Comparison of ENCODE assay signal across 8 cellular contexts in genomic region chr9:5628530-5629311, GRCh38. TPM values are rescaled to one million over a fixed set of nuclear protein-coding genes. Genes with fewer than 3 reads are reported as not detected.
DNase-seq lines count a peak whose midpoint lies in the region; ATAC-seq and TF ChIP-seq lines count a peak whose summit lies in the region.

RIC1 (plus strand) TSS chr9:5629107; CDS start chr9:5629310, 203 bp downstream.

- no peaks in the 10 kb centered on the region for H3K9me3 Mint-ChIP-seq in activated CD4-positive, alpha-beta T cell treated with anti-CD3 and anti-CD28 coated beads for 36 hours (ENCODE audit: low read depth)
- no peaks in the 10 kb centered on the region for H3K9me3 Mint-ChIP-seq in chondrocyte (ENCODE audit: low read depth)

- no peaks in the 10 kb centered on the region for H3K27me3 ChIP-seq in kidney epithelial cell (ENCODE audit: control insufficient read depth, insufficient read depth, low read length)

- CTCF ChIA-PET in activated CD4-positive, alpha-beta T cell treated with anti-CD3 and anti-CD28 coated beads for 36 hours (lab: Charles Lee) = interaction anchor here (0.7 to 1.7 kb wide), 4 partner anchors 21 to 179 kb away, joined by 3 to 8 read pairs (median 3); partner anchors contain the start of gene CD274

- peak; percentile 65 for ATAC-seq in GM19035 (IDR thresholded peaks at IDR 0.05; ENCODE audit: unreplicated experiment)
- peak; percentile 63 for ATAC-seq in HG03354 (IDR thresholded peaks at IDR 0.05; ENCODE audit: poor library complexity, severe bottlenecking, unreplicated experiment)
- peak; percentile 81 for ATAC-seq in activated CD4-positive, alpha-beta T cell treated with anti-CD3 and anti-CD28 coated beads for 36 hours

- POLR2A ChIA-PET in activated CD4-positive, alpha-beta T cell treated with anti-CD3 and anti-CD28 coated beads for 36 hours (lab: Charles Lee) = interaction anchor here (0.6 to 1.9 kb wide), 9 partner anchors 8 to 836 kb away, joined by 3 to 6 read pairs (median 4); partner anchors contain the start of genes PLGRKT and RCL1

- H3K36me3 Mint-ChIP-seq in activated CD4-positive, alpha-beta T cell treated with anti-CD3 and anti-CD28 coated beads for 36 hours (ENCODE audit: low read depth) = peaks cover 9% of the 10 kb centered on the region
- no peaks in the 10 kb centered on the region for H3K36me3 Mint-ChIP-seq in chondrocyte (ENCODE audit: low read depth)

- peak; percentile 1 for TF ChIP-seq CTCF in chondrocyte (IDR thresholded peaks at IDR 0.05)
- no peak for TF ChIP-seq CTCF in kidney epithelial cell (IDR thresholded peaks at IDR 0.05; ENCODE audit: insufficient read depth, low read length, poor library complexity, severe bottlenecking)

- H3K4me1 Mint-ChIP-seq in activated CD4-positive, alpha-beta T cell treated with anti-CD3 and anti-CD28 coated beads for 36 hours = peaks cover 61% of the 10 kb centered on the region
- peaks cover 55% of the 10 kb centered on the region for H3K4me1 Mint-ChIP-seq in chondrocyte (ENCODE audit: low read depth)

- H3K4me3 Mint-ChIP-seq in activated CD4-positive, alpha-beta T cell treated with anti-CD3 and anti-CD28 coated beads for 36 hours = peak within 1 kb of the TSS; percentile 96
- H3K4me3 Mint-ChIP-seq in chondrocyte (ENCODE audit: unreplicated experiment) = peak within 1 kb of the TSS; percentile 99

- H3K4me3 ChIP-seq in kidney epithelial cell (ENCODE audit: low read depth, low read length) = peak within 1 kb of the TSS; percentile 84

- H3K27ac Mint-ChIP-seq in activated CD4-positive, alpha-beta T cell treated with anti-CD3 and anti-CD28 coated beads for 36 hours = peak within 1 kb of the TSS; percentile 99
- H3K27ac Mint-ChIP-seq in chondrocyte (ENCODE audit: unreplicated experiment) = peak within 1 kb of the TSS; percentile 99

- H3K36me3 ChIP-seq in kidney epithelial cell (ENCODE audit: control insufficient read depth, insufficient read depth, low read length) = no peaks in the 10 kb centered on the region

- intact Hi-C loops in activated CD4-positive, alpha-beta T cell treated with anti-CD3 and anti-CD28 coated beads for 36 hours (cut with DNase I, micrococcal nuclease) = loop anchor here (1.0 to 10.0 kb wide), 18 partner anchors 16 to 951 kb away; partner anchors contain the start of genes RCL1 (in 2 of the 2), CD274 (in 1 of the 2), CDC37L1 (in 1 of the 2) and ERMP1 (in 1 of the 2)

- H3K27me3 Mint-ChIP-seq in activated CD4-positive, alpha-beta T cell treated with anti-CD3 and anti-CD28 coated beads for 36 hours = no peaks in the 10 kb centered on the region
- no peaks in the 10 kb centered on the region for H3K27me3 Mint-ChIP-seq in chondrocyte (ENCODE audit: low read depth)

- DNase-seq in AML-193 (lab: John Stamatoyannopoulos, UW) = peak; percentile 89 to 92
- peak; percentile 73 for DNase-seq in NCI-H460 (ENCODE audit: extremely low read depth, low read depth)
- peak; percentile 94 for DNase-seq in activated CD4-positive, alpha-beta T cell treated with anti-CD3 and anti-CD28 coated beads for 36 hours
- DNase-seq in chondrocyte (ENCODE audit: low spot score) = peak; percentile 95
- peak; percentile 71 for DNase-seq in kidney epithelial cell (ENCODE audit: low read depth)
- DNase-seq in stimulated activated CD4-positive, alpha-beta T cell treated with anti-CD3 and anti-CD28 coated beads, Interleukin-15, amount 100 ng/mL, for 24 hours = peak; percentile 92

RNA-seq across cellular contexts. Expression of gene RIC1, which starts in this region (rescaled TPM):
- 13.9 and 16.6 TPM in 2 replicates for total RNA-seq in NCI-H460 (2014; rRNA removed; shearing (Covaris generic))
- 24.0 and 26.4 TPM in 2 replicates for polyA plus RNA-seq in NCI-H460 (2014; cell fraction: nucleus; rRNA removed)
- 10 to 100 TPM; 13.6 to 17.1 TPM for total RNA-seq in activated CD4-positive, alpha-beta T cell treated with anti-CD3 and anti-CD28 coated beads for 36 hours
- total RNA-seq in chondrocyte (34.4 to 40.7 TPM (median 39.3 TPM) in 3 replicates), kidney epithelial cell (15.7 and 16.8 TPM in 2 replicates)

Comparison
In these comparisons a context has a peak if more than half of its experiments do, and no peak if none do; other contexts are left out.
1. Peak in every context shown above with its lines: DNase-seq, ATAC-seq and H3K4me3 ChIP-seq.